Comparison of ENCODE assay signal across 8 cellular contexts in the genomic region with DNA sequence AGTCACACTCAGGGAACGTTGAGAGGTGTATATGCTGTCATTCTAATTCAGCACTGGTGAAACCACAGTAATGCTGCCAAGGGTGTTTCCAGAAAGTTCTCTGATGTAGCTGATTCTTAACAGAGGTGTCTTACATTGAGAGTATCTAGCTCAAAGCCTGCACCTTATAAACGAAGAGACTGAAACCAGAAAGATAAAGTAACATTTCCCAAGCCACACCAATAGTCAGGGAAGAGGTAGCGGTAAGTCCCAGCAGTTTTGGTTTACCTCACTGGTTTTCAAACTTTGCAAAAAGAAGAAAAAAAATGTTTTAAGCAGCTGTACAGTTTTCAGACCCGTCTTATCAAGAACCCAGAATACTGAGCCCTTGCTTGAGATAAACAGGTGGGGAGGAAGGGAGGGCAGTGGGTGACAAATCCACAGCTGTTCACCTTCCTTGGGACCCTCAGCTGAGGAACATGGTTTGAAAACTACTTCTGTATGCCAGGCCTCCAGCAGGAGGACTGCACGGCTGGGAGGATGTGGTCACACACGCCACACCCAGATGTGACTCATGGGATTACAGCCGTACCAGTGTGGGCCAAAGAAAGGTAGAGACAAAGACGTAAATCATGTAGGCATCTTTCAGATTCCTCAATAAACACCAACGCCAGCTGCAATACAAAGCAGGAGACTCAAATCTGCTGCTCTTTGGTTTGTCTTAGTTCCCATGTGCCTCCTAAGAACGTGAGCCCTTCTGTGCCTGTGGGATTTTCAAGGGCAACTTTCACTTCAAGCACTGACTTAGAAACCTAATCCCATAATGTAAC.
A peak's percentile ranks its signal among the peaks of the same experiment; 100 is the strongest.
DNase-seq lines count a peak whose midpoint lies in the region; ATAC-seq and TF ChIP-seq lines count a peak whose summit lies in the region.

No MANE protein-coding gene starts in this region.

- H3K27me3 ChIP-seq in PC-3 (ENCODE audit: low read length): no peaks in the 10 kb centered on the region

- no peaks in the 10 kb centered on the region for H4K20me1 ChIP-seq in PC-3 (ENCODE audit: low read length)

- BruUV-seq in PC-3 (replicated peaks; lab: Mats Ljungman, UMichigan): TSS peak; percentile 94

- H3K27ac ChIP-seq in PC-3 (ENCODE audit: low read length) (peak overlapping the region; percentile 97), skin epidermis (peak overlapping the region in 20 of 21 experiments; percentile 63 to 86 (median 79))

- H3K4me2 ChIP-seq in PC-3 (ENCODE audit: low read length): peak overlapping the region; percentile 80

- no peaks in the 10 kb centered on the region; the same call in 1 of the 2 replicates for H3K36me3 ChIP-seq in PC-3 (ENCODE audit: low read depth, low read length)

- H2AFZ ChIP-seq in PC-3 (ENCODE audit: low read length): no peak overlapping the region

- H3K9me2 ChIP-seq in PC-3 (replicated peaks; ENCODE audit: low read length): no peaks in the 10 kb centered on the region

- H3K79me2 ChIP-seq in PC-3 (ENCODE audit: low read length): no peaks in the 10 kb centered on the region

- TF ChIP-seq CTCF in PC-3 (conservative IDR thresholded peaks at IDR 0.05; ENCODE audit: low read depth, low read length): 0 out of 2 replicates have a peak, but pooled peaks have one; percentile 14

- POLR2A ChIA-PET in PC-3 (lab: Charles Lee; ENCODE audit: unreplicated experiment): interaction anchor here (1.0 kb wide), 1 partner anchor 158 kb away, joined by 8 read pairs; no protein-coding TSS in a partner anchor

- H3K4me3 ChIP-seq in PC-3 (ENCODE audit: low read length): peak overlapping the region; percentile 46
- no peak overlapping the region for H3K4me3 ChIP-seq in skin epidermis

- ATAC-seq in GM18868 (IDR thresholded peaks at IDR 0.05; ENCODE audit: unreplicated experiment) (peak; percentile 85), HG03066 (IDR thresholded peaks at IDR 0.05; ENCODE audit: low read depth, unreplicated experiment) (peak; percentile 85), PC-3 (peak; percentile 79)

- H3K9me3 ChIP-seq in PC-3 (ENCODE audit: low read length): no peaks in the 10 kb centered on the region

- intact Hi-C loops in PC-3 (cut with micrococcal nuclease): loop anchor here (1.0 to 10.0 kb wide), 6 partner anchors 62 to 1486 kb away; no protein-coding TSS in a partner anchor

- peaks cover 6% of the 10 kb centered on the region for H3F3A ChIP-seq in PC-3 (ENCODE audit: low read length, unreplicated experiment)

- DNase-seq in AG08395 (ENCODE audit: low spot score): peak; percentile 91
- peak; percentile 96 for DNase-seq in PC-3
- DNase-seq in activated T-cell treated with anti-CD3 and anti-CD28 coated beads, Interleukin-2, amount 50 U/mL, for 48 hours: peak; percentile 81 to 87
- peak; percentile 56 for DNase-seq in fibroblast of the conjunctiva (ENCODE audit: low read depth)
- DNase-seq in NCI-H446 (lab: John Stamatoyannopoulos, UW): no peak

- H3K4me1 ChIP-seq in PC-3 (ENCODE audit: insufficient read depth, low read length): peaks cover 50% of the 10 kb centered on the region

- CTCF ChIA-PET in PC-3 (lab: Charles Lee): interaction anchor here (0.6 to 3.0 kb wide), 10 partner anchors 9 to 277 kb away, joined by 3 to 11 read pairs (median 4); a partner anchor contains a TSS

- H3K9ac ChIP-seq in PC-3 (ENCODE audit: low read length): peak overlapping the region; percentile 75

Comparison
In these comparisons a context has a peak if more than half of its experiments do, and no peak if none do; other contexts are left out.
1. DNase-seq: peak in AG08395 (single experiment), PC-3 (single experiment), activated T-cell treated with anti-CD3 and anti-CD28 coated beads, Interleukin-2, amount 50 U/mL, for 48 hours (2 of 2) and fibroblast of the conjunctiva (single experiment); none in NCI-H446 (0 of 2).
2. Peak in every context shown above with its lines, with median percentiles within 50 percentile points of each other: ATAC-seq.